8 cellular contexts compared by ENCODE assay signal in the genomic region with DNA sequence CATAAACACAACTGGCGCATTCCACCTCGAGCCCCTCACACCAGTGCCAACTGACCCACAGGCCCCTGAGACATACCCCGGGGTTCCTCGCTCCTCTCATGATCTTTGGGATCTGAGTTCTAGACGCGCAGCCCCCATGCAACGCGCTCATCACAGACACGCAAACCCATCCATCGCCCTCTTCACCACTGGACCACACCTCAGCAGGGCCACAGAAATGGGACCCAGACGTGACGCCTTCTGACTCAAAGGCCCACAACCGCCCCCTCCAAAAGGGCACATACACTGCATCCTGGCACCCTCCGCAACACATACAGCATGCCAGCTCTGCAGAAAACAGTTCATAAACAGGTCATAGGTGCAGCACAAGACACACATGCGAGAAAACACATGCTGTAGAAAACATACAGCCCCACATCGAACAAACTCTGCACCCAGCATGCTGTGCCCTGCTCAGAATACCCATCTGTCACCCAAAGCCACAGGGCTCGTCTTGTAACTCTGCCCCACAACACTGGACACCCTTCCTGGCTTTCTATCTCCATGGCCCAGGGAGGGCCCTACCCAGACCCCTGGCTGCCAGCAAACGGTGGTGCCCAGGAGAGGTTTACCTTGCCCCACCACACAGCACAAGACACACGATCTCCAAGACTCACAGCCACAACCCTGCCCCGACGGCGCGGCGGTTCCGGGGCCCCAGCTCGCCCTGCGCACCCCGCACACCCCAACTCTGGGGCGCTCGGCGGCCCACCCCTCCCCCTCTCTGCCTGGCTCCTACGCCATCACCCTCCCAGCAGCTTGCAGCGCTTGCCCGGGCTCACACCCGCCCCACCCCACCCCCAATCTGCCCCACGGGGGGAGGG. TPM values are rescaled to one million over a fixed set of nuclear protein-coding genes. Genes with fewer than 3 reads are reported as not detected.
DNase-seq lines count a peak whose midpoint lies in the region; ATAC-seq, FAIRE-seq and TF ChIP-seq lines count a peak whose summit lies in the region.

No MANE protein-coding gene starts in this region.

- H2BK5ac ChIP-seq in H1 (ENCODE audit: low read depth, low read length) (peak overlapping the region; percentile 66; the same call in 1 of the 2 replicates), mesenchymal stem cell (ENCODE audit: low read depth, low read length, poor library complexity, severe bottlenecking) (peak overlapping the region; percentile 98)

- ATAC-seq in stimulated activated effector memory CD8-positive, alpha-beta T cell treated with anti-CD3 and anti-CD28 coated beads, Interleukin-12 subunit alpha, Interleukin-12 subunit beta, amount 100 ng/mL, for 72 hours, result peak; percentile 65
- ATAC-seq in GM21717 (IDR thresholded peaks at IDR 0.05; ENCODE audit: unreplicated experiment) (no peak), HG03460 (IDR thresholded peaks at IDR 0.05; ENCODE audit: unreplicated experiment) (no peak)

- H2BK15ac ChIP-seq in H1 (ENCODE audit: low read length) (peak overlapping the region; percentile 55), mesenchymal stem cell (ENCODE audit: low read depth, poor library complexity, severe bottlenecking) (peak overlapping the region; percentile 98)

- TF ChIP-seq POLR2A in H1 (IDR thresholded peaks at IDR 0.05; ENCODE audit: control extremely low read depth in 1 of 2, low read depth in 2 of 2, low read length in 2 of 2), result no peak

- DNase-seq in CD14-positive monocyte (ENCODE audit: low spot score) (no peak), LNCaP clone FGC (ENCODE audit: low read depth) (no peak), H1 (ENCODE audit: low read depth in 1 of 2, low spot score in 2 of 2) (peak in 1 of 2 experiments; percentile 69), mesenchymal stem cell (peak; percentile 63)
- DNase-seq in activated CD8-positive, alpha-beta memory T cell treated with anti-CD3 and anti-CD28 coated beads for 24 hours, result peak; percentile 81
- peak in 1 of 2 donors; percentile 71 for DNase-seq in stimulated activated effector memory CD8-positive, alpha-beta T cell treated with anti-CD3 and anti-CD28 coated beads, Interleukin-12 subunit alpha, Interleukin-12 subunit beta, amount 100 ng/mL, for 72 hours (ENCODE audit: low spot score in 2 of 2)

- no peak for TF ChIP-seq RAD21 in H1 (IDR thresholded peaks at IDR 0.05 in 1 of 2, conservative IDR thresholded peaks at IDR 0.05 in 1 of 2; ENCODE audit: low read depth in 2 of 2, low read length in 2 of 2)

- H4K8ac ChIP-seq in H1 (ENCODE audit: extremely low read depth, insufficient read depth, low read length), result peak overlapping the region; percentile 93
- H4K8ac ChIP-seq in mesenchymal stem cell (ENCODE audit: low read length), result peak overlapping the region; percentile 95

- H4K20me1 ChIP-seq in H1 (replicated peaks in 1 of 2; ENCODE audit: control insufficient read depth in 1 of 2, insufficient read depth in 2 of 2, low read length in 2 of 2), result peaks cover 0 to 5% of the 10 kb centered on the region in 2 experiments

- POLR2A ChIA-PET in H1 (lab: Charles Lee; ENCODE audit: partially characterized antibody), result interaction anchor here (0.8 to 14.3 kb wide), 12 partner anchors 8 to 97 kb away, joined by 3 to 339 read pairs (median 5); a partner anchor contains a TSS

- H3K27me3 ChIP-seq in H1 (replicated peaks in 1 of 4; ENCODE audit: control insufficient read depth in 3 of 4, extremely low read depth in 1 of 4, insufficient read depth in 3 of 4, low read length in 3 of 4) (no peaks in the 10 kb centered on the region; a peak in 1 of 7 replicates), mesenchymal stem cell (ENCODE audit: control insufficient read depth in 1 of 2, insufficient read depth in 1 of 2, low read length in 2 of 2) (no peaks in the 10 kb centered on the region)

- H2AK5ac ChIP-seq in H1 (ENCODE audit: low read depth, low read length) (0 out of 2 replicates have a peak overlapping the region, but pooled peaks have one; percentile 16), mesenchymal stem cell (ENCODE audit: low read length, severe bottlenecking) (peak overlapping the region; percentile 71)

- no peak overlapping the region for H3K23ac ChIP-seq in H1 (ENCODE audit: insufficient read length)
- peak overlapping the region in 1 of 2 experiments; percentile 99 for H3K23ac ChIP-seq in mesenchymal stem cell (ENCODE audit: low read length in 2 of 2)

- H3K18ac ChIP-seq in H1 (ENCODE audit: extremely low read depth, low read length) (peak overlapping the region; percentile 71), mesenchymal stem cell (ENCODE audit: low read depth in 1 of 2, low read length in 2 of 2) (peak overlapping the region; percentile 97 to 98)

- H3K9me3 ChIP-seq in H1 (ENCODE audit: insufficient read depth in 2 of 2, low read depth in 1 of 2, low read length in 1 of 2) (no peaks in the 10 kb centered on the region), mesenchymal stem cell (ENCODE audit: control insufficient read depth, low read length) (no peaks in the 10 kb centered on the region)

- intact Hi-C loops in CD14-positive monocyte (cut with micrococcal nuclease), result no loop called here

- H3K4me2 ChIP-seq in H1 (ENCODE audit: insufficient read depth in 1 of 2, low read depth in 2 of 2, low read length in 2 of 2) (peak overlapping the region; percentile 71 to 97), mesenchymal stem cell (ENCODE audit: low read length, poor library complexity, severe bottlenecking) (peak overlapping the region; percentile 91)

- H3K56ac ChIP-seq in H1 (replicated peaks; ENCODE audit: insufficient read length, low read depth, low read length), result peak overlapping the region; percentile 77

- H3K4me3 Mint-ChIP-seq in CD14-positive monocyte, result peak overlapping the region; percentile 90 to 93
- H3K4me3 Mint-ChIP-seq in stimulated activated effector memory CD8-positive, alpha-beta T cell treated with anti-CD3 and anti-CD28 coated beads, Interleukin-12 subunit alpha, Interleukin-12 subunit beta, amount 100 ng/mL, for 72 hours, result peak overlapping the region; percentile 100

- peak overlapping the region; percentile 56 for H3K27ac ChIP-seq in H1 (ENCODE audit: low read depth, low read length)
- peak overlapping the region; percentile 86 for H3K27ac ChIP-seq in mesenchymal stem cell (ENCODE audit: low read length, poor library complexity, severe bottlenecking)

- 65% methylated on average over 23 of the region's 36 CpGs; no CpG with 5 or more reads in 1 of the 2 experiments for WGBS in H1 (ENCODE audit: extremely low coverage in 1 of 2, insufficient coverage in 1 of 2, insufficient read length in 1 of 2, insufficient replicate concordance in 2 of 2, low coverage in 1 of 2, low lambda C conversion rate in 2 of 2, missing lambda C conversion rate in 1 of 2), 2 experiments
- WGBS in mesenchymal stem cell, result 38% methylated on average over 29 of the region's 36 CpGs

- CTCF ChIA-PET in H1 (lab: Charles Lee; ENCODE audit: partially characterized antibody), result interaction anchor here (0.9 to 3.3 kb wide), 6 partner anchors 10 to 42 kb away, joined by 3 to 17 read pairs (median 4); a partner anchor contains a TSS

- H3K36me3 ChIP-seq in H1 (ENCODE audit: control insufficient read depth in 2 of 4, insufficient read depth in 4 of 4, low read length in 3 of 4), result no peaks in the 10 kb centered on the region
- peaks cover 0 to 5% of the 10 kb centered on the region in 2 experiments for H3K36me3 ChIP-seq in mesenchymal stem cell (ENCODE audit: control insufficient read depth in 1 of 2, insufficient read depth in 2 of 2, low read depth in 1 of 2, low read length in 2 of 2)

- H3K79me1 ChIP-seq in H1 (ENCODE audit: low read depth, low read length) (peaks cover 12% of the 10 kb centered on the region), mesenchymal stem cell (replicated peaks; ENCODE audit: low read length, poor library complexity, severe bottlenecking) (peaks cover 4% of the 10 kb centered on the region)

- peaks cover 0 to 31% of the 10 kb centered on the region in 2 experiments; a peak in 2 of 4 replicates for H3K79me2 ChIP-seq in H1 (ENCODE audit: control insufficient read depth in 1 of 2, insufficient read depth in 2 of 2, low read length in 2 of 2)

- TF ChIP-seq CTCF in CD14-positive monocyte (IDR thresholded peaks at IDR 0.05) (no peak), LNCaP clone FGC (IDR thresholded peaks at IDR 0.05; ENCODE audit: control insufficient read depth, extremely low read depth, insufficient read depth) (no peak), H1 (IDR thresholded peaks at IDR 0.05; ENCODE audit: control extremely low read depth in 1 of 3, insufficient read depth in 1 of 3, low read depth in 1 of 3, low read length in 3 of 3) (no peak)

- H3K23me2 ChIP-seq in H1 (ENCODE audit: low read depth, low read length), result peaks cover 16% of the 10 kb centered on the region

- H2BK20ac ChIP-seq in H1 (ENCODE audit: low read length), result peak overlapping the region; percentile 15; the same call in 1 of the 2 replicates

- H3K36me3 Mint-ChIP-seq in CD14-positive monocyte, result peaks cover 5 to 7% of the 10 kb centered on the region in 2 donors
- peaks cover 57% of the 10 kb centered on the region for H3K36me3 Mint-ChIP-seq in stimulated activated effector memory CD8-positive, alpha-beta T cell treated with anti-CD3 and anti-CD28 coated beads, Interleukin-12 subunit alpha, Interleukin-12 subunit beta, amount 100 ng/mL, for 72 hours

- peaks cover 0 to 3% (median 1%) of the 10 kb centered on the region in 3 donors for H3K27me3 Mint-ChIP-seq in CD14-positive monocyte (ENCODE audit: low read depth in 3 of 3)

- peak overlapping the region; percentile 72 to 96 (median 86) for H3K27ac Mint-ChIP-seq in CD14-positive monocyte
- peak overlapping the region; percentile 90 for H3K27ac Mint-ChIP-seq in stimulated activated effector memory CD8-positive, alpha-beta T cell treated with anti-CD3 and anti-CD28 coated beads, Interleukin-12 subunit alpha, Interleukin-12 subunit beta, amount 100 ng/mL, for 72 hours

- H2BK120ac ChIP-seq in H1 (replicated peaks; ENCODE audit: low read depth, low read length), result peak overlapping the region; percentile 24
- H2BK120ac ChIP-seq in mesenchymal stem cell (ENCODE audit: low read depth, low read length), result peak overlapping the region; percentile 98

- H3K4me1 ChIP-seq in H1 (replicated peaks in 1 of 4; ENCODE audit: control insufficient read depth in 3 of 4, insufficient read depth in 4 of 4, low read length in 3 of 4), result peaks cover 2 to 28% (median 21%) of the 10 kb centered on the region in 4 experiments
- peaks cover 44% of the 10 kb centered on the region for H3K4me1 ChIP-seq in mesenchymal stem cell (ENCODE audit: control insufficient read depth, insufficient read depth, low read depth, low read length)

- H3K4ac ChIP-seq in H1 (replicated peaks; ENCODE audit: insufficient read length, low read depth, low read length), result peak overlapping the region; percentile 95
- H3K4ac ChIP-seq in mesenchymal stem cell (ENCODE audit: low read depth in 1 of 2, low read length in 2 of 2), result peak overlapping the region; percentile 46 to 97

- peaks cover 0 to 2% (median 0%) of the 10 kb centered on the region in 7 donors for H3K9me3 Mint-ChIP-seq in CD14-positive monocyte
- H3K9me3 Mint-ChIP-seq in stimulated activated effector memory CD8-positive, alpha-beta T cell treated with anti-CD3 and anti-CD28 coated beads, Interleukin-12 subunit alpha, Interleukin-12 subunit beta, amount 100 ng/mL, for 72 hours, result no peaks in the 10 kb centered on the region

- peaks cover 74% of the 10 kb centered on the region for H3K4me1 Mint-ChIP-seq in CD14-positive monocyte
- peaks cover 65% of the 10 kb centered on the region for H3K4me1 Mint-ChIP-seq in stimulated activated effector memory CD8-positive, alpha-beta T cell treated with anti-CD3 and anti-CD28 coated beads, Interleukin-12 subunit alpha, Interleukin-12 subunit beta, amount 100 ng/mL, for 72 hours

- H3K9ac ChIP-seq in H1 (replicated peaks in 1 of 4; ENCODE audit: extremely low read depth in 1 of 4, low read depth in 3 of 4, low read length in 3 of 4) (peak overlapping the region in 3 of 4 experiments; percentile 48 to 65 (median 62); a peak in 6 of 7 replicates), mesenchymal stem cell (ENCODE audit: low read length) (peak overlapping the region; percentile 94)

- no peak for TF ChIP-seq EP300 in H1 (IDR thresholded peaks at IDR 0.05; ENCODE audit: borderline replicate concordance in 1 of 2, low read depth in 2 of 2, low read length in 2 of 2)

- H2BK12ac ChIP-seq in H1 (ENCODE audit: low read depth, low read length) (peak overlapping the region; percentile 82; the same call in 1 of the 2 replicates), mesenchymal stem cell (ENCODE audit: low read length in 2 of 2) (peak overlapping the region; percentile 89 to 94)

- peak overlapping the region; percentile 51 for H4K5ac ChIP-seq in H1 (ENCODE audit: insufficient read length, low read depth, low read length)

- no peak overlapping the region for H2AFZ ChIP-seq in H1 (ENCODE audit: low read length)
- H2AFZ ChIP-seq in mesenchymal stem cell (ENCODE audit: low read depth, low read length), result no peak overlapping the region

- H4K91ac ChIP-seq in H1 (replicated peaks; ENCODE audit: insufficient read length, low read length), result peak overlapping the region; percentile 42
- peak overlapping the region; percentile 94 for H4K91ac ChIP-seq in mesenchymal stem cell (ENCODE audit: low read length)

- FAIRE-seq in H1 (lab: Jason Lieb, UNC), result no peak

- no peak overlapping the region for H3K14ac ChIP-seq in H1 (ENCODE audit: insufficient read length)
- peak overlapping the region; percentile 89 to 97 for H3K14ac ChIP-seq in mesenchymal stem cell (ENCODE audit: low read length in 2 of 2)

- peak overlapping the region; percentile 60 for H3K4me3 ChIP-seq in LNCaP clone FGC (ENCODE audit: low read depth, low read length)
- H3K4me3 ChIP-seq in H1 (ENCODE audit: extremely low read depth in 1 of 4, insufficient read depth in 2 of 4, low read depth in 3 of 4, low read length in 4 of 4), result peak overlapping the region; percentile 41 to 94 (median 50)
- H3K4me3 ChIP-seq in mesenchymal stem cell (ENCODE audit: insufficient read depth in 1 of 2, low read depth in 1 of 2, low read length in 2 of 2), result peak overlapping the region; percentile 89 to 90

RNA-seq across cellular contexts. Expression of a gene that starts 0.9 kb away (rescaled TPM):
- 1 to 10 TPM; 3.4 to 4.4 TPM for polyA plus RNA-seq in CD14-positive monocyte
- 10.1 and 11.2 TPM in 2 replicates for total RNA-seq in H1 (2021; fragmentation: NEBNext Ultra II Directional; extraction: Animal tissue kit (Norgen Biotek cat#: 25700))
- polyA plus RNA-seq in H1 (2011; rRNA removed), result 5.9 and 8.1 TPM in 2 replicates
- polyA plus RNA-seq in H1 (2011; cell fraction: cytosol; rRNA removed), result 6.7 TPM
- 14.6 TPM for polyA plus RNA-seq in H1 (2011; cell fraction: nucleus; rRNA removed)
- 7.9 to 9.4 TPM (median 8.4 TPM) in 4 replicates for polyA plus RNA-seq in H1 (2012, experiment 1 of 2)
- 7.3 TPM for polyA plus RNA-seq in H1 (2012, experiment 2 of 2)
- polyA plus RNA-seq in H1 (2013, experiment 1 of 2), result 8.8 TPM
- 8.7 TPM for polyA plus RNA-seq in H1 (2013, experiment 2 of 2)
- 6.6 and 8.9 TPM in 2 replicates for polyA minus RNA-seq in H1 (2011; rRNA and poly(A)+ RNA removed)
- 6.3 TPM for polyA minus RNA-seq in H1 (2011; cell fraction: cytosol; rRNA and poly(A)+ RNA removed)
- polyA minus RNA-seq in H1 (2011; cell fraction: nucleus; rRNA and poly(A)+ RNA removed), result 11.0 TPM
- 38.6 TPM for polyA plus RNA-seq in mesenchymal stem cell (2013, experiment 1 of 2)
- 37.3 TPM for polyA plus RNA-seq in mesenchymal stem cell (2013, experiment 2 of 2)

RNA-seq across cellular contexts. Expression of a gene that starts 2.7 kb away (rescaled TPM):
- not detected for polyA plus RNA-seq in CD14-positive monocyte
- not detected in 2 replicates for total RNA-seq in H1 (2021; fragmentation: NEBNext Ultra II Directional; extraction: Animal tissue kit (Norgen Biotek cat#: 25700))
- polyA plus RNA-seq in H1 (2011; rRNA removed), result 0.05 TPM in 1 of 2 replicates, not detected in the other
- 0.04 TPM for polyA plus RNA-seq in H1 (2011; cell fraction: cytosol; rRNA removed)
- polyA plus RNA-seq in H1 (2011; cell fraction: nucleus; rRNA removed), result not detected
- polyA plus RNA-seq in H1 (2012, experiment 1 of 2), result 0.20 TPM in 1 of 4 replicates, not detected in the others
- not detected for polyA plus RNA-seq in H1 (2012, experiment 2 of 2)
- polyA plus RNA-seq in H1 (2013, experiment 1 of 2), result 0.04 TPM
- polyA plus RNA-seq in H1 (2013, experiment 2 of 2), result 0.02 TPM
- 0.10 TPM in 1 of 2 replicates, not detected in the other for polyA minus RNA-seq in H1 (2011; rRNA and poly(A)+ RNA removed)
- polyA minus RNA-seq in H1 (2011; cell fraction: cytosol; rRNA and poly(A)+ RNA removed), result not detected
- polyA minus RNA-seq in H1 (2011; cell fraction: nucleus; rRNA and poly(A)+ RNA removed), result not detected
- polyA plus RNA-seq in mesenchymal stem cell (2013, experiment 1 of 2), result not detected
- not detected for polyA plus RNA-seq in mesenchymal stem cell (2013, experiment 2 of 2)

RNA-seq across cellular contexts. Expression of a gene that starts 5.7 kb away (rescaled TPM):
- polyA plus RNA-seq in CD14-positive monocyte (10 to 100 TPM; 12.1 to 25.4 TPM), H1 (2011; rRNA removed) (26.8 and 62.7 TPM in 2 replicates)
- 150 and 157 TPM in 2 replicates for total RNA-seq in H1 (2021; fragmentation: NEBNext Ultra II Directional; extraction: Animal tissue kit (Norgen Biotek cat#: 25700))
- 24.4 TPM for polyA plus RNA-seq in H1 (2011; cell fraction: cytosol; rRNA removed)
- polyA plus RNA-seq in H1 (2011; cell fraction: nucleus; rRNA removed), result 150 TPM
- polyA plus RNA-seq in H1 (2012, experiment 1 of 2), result 95.6 to 139 TPM (median 127 TPM) in 4 replicates
- polyA plus RNA-seq in H1 (2012, experiment 2 of 2), result 88.5 TPM
- 66.3 TPM for polyA plus RNA-seq in H1 (2013, experiment 1 of 2)
- polyA plus RNA-seq in H1 (2013, experiment 2 of 2), result 55.6 TPM
- 175 and 246 TPM in 2 replicates for polyA minus RNA-seq in H1 (2011; rRNA and poly(A)+ RNA removed)
- 142 TPM for polyA minus RNA-seq in H1 (2011; cell fraction: cytosol; rRNA and poly(A)+ RNA removed)
- 162 TPM for polyA minus RNA-seq in H1 (2011; cell fraction: nucleus; rRNA and poly(A)+ RNA removed)
- 41.8 TPM for polyA plus RNA-seq in mesenchymal stem cell (2013, experiment 1 of 2)
- 35.6 TPM for polyA plus RNA-seq in mesenchymal stem cell (2013, experiment 2 of 2)

RNA-seq across cellular contexts. Expression of a gene that starts 33.6 kb away (rescaled TPM):
- polyA plus RNA-seq in CD14-positive monocyte (10 to 100 TPM; 14.7 to 15.7 TPM), H1 (2011; rRNA removed) (28.2 and 33.6 TPM in 2 replicates)
- total RNA-seq in H1 (2021; fragmentation: NEBNext Ultra II Directional; extraction: Animal tissue kit (Norgen Biotek cat#: 25700)), result 13.8 and 14.1 TPM in 2 replicates
- 29.5 TPM for polyA plus RNA-seq in H1 (2011; cell fraction: cytosol; rRNA removed)
- polyA plus RNA-seq in H1 (2011; cell fraction: nucleus; rRNA removed), result 25.1 TPM
- polyA plus RNA-seq in H1 (2012, experiment 1 of 2), result 14.8 to 19.3 TPM (median 17.4 TPM) in 4 replicates
- polyA plus RNA-seq in H1 (2012, experiment 2 of 2), result 13.4 TPM
- polyA plus RNA-seq in H1 (2013, experiment 1 of 2), result 18.6 TPM
- polyA plus RNA-seq in H1 (2013, experiment 2 of 2), result 20.6 TPM
- 17.5 and 18.8 TPM in 2 replicates for polyA minus RNA-seq in H1 (2011; rRNA and poly(A)+ RNA removed)
- polyA minus RNA-seq in H1 (2011; cell fraction: cytosol; rRNA and poly(A)+ RNA removed), result 6.1 TPM
- polyA minus RNA-seq in H1 (2011; cell fraction: nucleus; rRNA and poly(A)+ RNA removed), result 8.1 TPM
- polyA plus RNA-seq in mesenchymal stem cell (2013, experiment 1 of 2), result 7.3 TPM
- 7.0 TPM for polyA plus RNA-seq in mesenchymal stem cell (2013, experiment 2 of 2)

RNA-seq across cellular contexts. Expression of a gene that starts 39.2 kb away (rescaled TPM):
- not detected for polyA plus RNA-seq in CD14-positive monocyte
- 11.8 and 15.0 TPM in 2 replicates for total RNA-seq in H1 (2021; fragmentation: NEBNext Ultra II Directional; extraction: Animal tissue kit (Norgen Biotek cat#: 25700))
- 26.1 and 42.0 TPM in 2 replicates for polyA plus RNA-seq in H1 (2011; rRNA removed)
- polyA plus RNA-seq in H1 (2011; cell fraction: cytosol; rRNA removed), result 24.3 TPM
- polyA plus RNA-seq in H1 (2011; cell fraction: nucleus; rRNA removed), result 47.1 TPM
- polyA plus RNA-seq in H1 (2012, experiment 1 of 2), result 16.8 to 26.7 TPM (median 19.8 TPM) in 4 replicates
- polyA plus RNA-seq in H1 (2012, experiment 2 of 2), result 17.9 TPM
- 11.8 TPM for polyA plus RNA-seq in H1 (2013, experiment 1 of 2)
- polyA plus RNA-seq in H1 (2013, experiment 2 of 2), result 11.9 TPM
- 15.9 and 22.0 TPM in 2 replicates for polyA minus RNA-seq in H1 (2011; rRNA and poly(A)+ RNA removed)
- polyA minus RNA-seq in H1 (2011; cell fraction: cytosol; rRNA and poly(A)+ RNA removed), result 11.2 TPM
- 15.4 TPM for polyA minus RNA-seq in H1 (2011; cell fraction: nucleus; rRNA and poly(A)+ RNA removed)
- polyA plus RNA-seq in mesenchymal stem cell (2013, experiment 1 of 2), result 0.70 TPM
- 0.82 TPM for polyA plus RNA-seq in mesenchymal stem cell (2013, experiment 2 of 2)

Comparison
In these comparisons a context has a peak if more than half of its experiments do, and no peak if none do; other contexts are left out.
1. DNase-seq: peak in activated CD8-positive, alpha-beta memory T cell treated with anti-CD3 and anti-CD28 coated beads for 24 hours (single experiment) and mesenchymal stem cell (single experiment); none in CD14-positive monocyte (single experiment) and LNCaP clone FGC (single experiment).
2. Peak in every context shown above with its lines, with median percentiles within 50 percentile points of each other: H3K4me3 ChIP-seq.